Comparison of ENCODE assay signal across 1 cellular context in genomic region chr2:31151501-31151900, GRCh38.
TF ChIP-seq lines count a peak whose summit lies in the region.

No MANE protein-coding gene starts in this region.

TF ChIP-seq in HCT116, 20 proteins besides CTCF, POLR2A, EP300 and RAD21 (continued from another document):
- TF ChIP-seq REST (IDR thresholded peaks at IDR 0.05; ENCODE audit: low read depth), result no peak
- TF ChIP-seq YY1 (IDR thresholded peaks at IDR 0.05; ENCODE audit: extremely low read depth, insufficient replicate concordance, low read depth, low read length), result no peak
- no peak for TF ChIP-seq CEBPB (IDR thresholded peaks at IDR 0.05; ENCODE audit: low read depth)
- no peak for TF ChIP-seq EZH2 (IDR thresholded peaks at IDR 0.05)
- TF ChIP-seq FOSL1 (IDR thresholded peaks at IDR 0.05; ENCODE audit: low read depth), result no peak
- no peak for TF ChIP-seq ZBTB33 (IDR thresholded peaks at IDR 0.05; ENCODE audit: extremely low read depth, insufficient replicate concordance, low read length)
- TF ChIP-seq TCF7L2 (IDR thresholded peaks at IDR 0.05; ENCODE audit: borderline replicate concordance, extremely low read depth, insufficient read depth, insufficient read length), result no peak
- no peak for TF ChIP-seq ZNF274 (IDR thresholded peaks at IDR 0.05; ENCODE audit: low read depth, low read length)
- TF ChIP-seq EGR1 (IDR thresholded peaks at IDR 0.05; ENCODE audit: low read depth), result no peak
- no peak for TF ChIP-seq SIN3A (IDR thresholded peaks at IDR 0.05; ENCODE audit: low read depth)
